8 cellular contexts compared by ENCODE assay signal in genomic region chr10:133274751-133275682, GRCh38. TPM values are rescaled to one million over a fixed set of nuclear protein-coding genes. Genes with fewer than 3 reads are reported as not detected.
A peak's percentile ranks its signal among the peaks of the same experiment; 100 is the strongest.
DNase-seq lines count a peak whose midpoint lies in the region; ATAC-seq, FAIRE-seq and TF ChIP-seq lines count a peak whose summit lies in the region.

No MANE protein-coding gene starts in this region.

- H3K9me1 ChIP-seq in keratinocyte (ENCODE audit: control insufficient read depth, extremely low read depth, insufficient read depth, low read length) = no peaks in the 10 kb centered on the region

- H3K27ac ChIP-seq in Karpas-422 (ENCODE audit: low read length) = no peak overlapping the region
- H3K27ac ChIP-seq in keratinocyte (ENCODE audit: control insufficient read depth, insufficient read depth, low read length) = peak overlapping the region; percentile 98

- H3K9me3 ChIP-seq in ES-I3 (ENCODE audit: control insufficient read depth, insufficient read depth, low read length) (no peaks in the 10 kb centered on the region), Karpas-422 (ENCODE audit: low read length) (no peaks in the 10 kb centered on the region), keratinocyte (ENCODE audit: control insufficient read depth, low read depth, low read length) (no peaks in the 10 kb centered on the region)

- DNase-seq in Karpas-422 (peak; percentile 46), keratinocyte (ENCODE audit: low read depth, low spot score) (peak; percentile 88), kidney glomerular epithelial cell (lab: John Stamatoyannopoulos, UW) (no peak), NCI-H1694 treated with DMSO at 0.1 percent for 48 hours (lab: John Stamatoyannopoulos, UW) (no peak)
- peak; percentile 56 to 58 for DNase-seq in activated CD8-positive, alpha-beta memory T cell treated with anti-CD3 and anti-CD28 coated beads for 1 hour (ENCODE audit: extremely low read depth in 1 of 2, low read depth in 1 of 2)
- peak; percentile 85 for DNase-seq in stimulated activated naive CD8-positive, alpha-beta T cell treated with anti-CD3 and anti-CD28 coated beads, Interleukin-15, Interleukin-2, amounts not matched to agents 100 U/mL and 50 U/mL, for 24 hours

- peak; percentile 51 for ATAC-seq in GM21447 (IDR thresholded peaks at IDR 0.05; ENCODE audit: unreplicated experiment)
- peak; percentile 61 for ATAC-seq in stimulated activated naive CD8-positive, alpha-beta T cell treated with anti-CD3 and anti-CD28 coated beads, Interleukin-15, Interleukin-2, amounts not matched to agents 100 U/mL and 50 U/mL, for 24 hours

- TF ChIP-seq CTCF in keratinocyte (optimal IDR thresholded peaks at IDR 0.05 in 1 of 3, IDR thresholded peaks at IDR 0.05 in 1 of 3, conservative IDR thresholded peaks at IDR 0.05 in 1 of 3; ENCODE audit: extremely low read depth in 1 of 3, insufficient read depth in 2 of 3, low read length in 3 of 3) = no peak

- H3K27me3 ChIP-seq in Karpas-422 (ENCODE audit: low read length) (no peaks in the 10 kb centered on the region), keratinocyte (ENCODE audit: control insufficient read depth, extremely low read depth, insufficient read depth, low read length) (no peaks in the 10 kb centered on the region)

- H2AFZ ChIP-seq in Karpas-422 (ENCODE audit: low read length) (no peak overlapping the region), keratinocyte (ENCODE audit: control insufficient read depth, low read length) (no peak overlapping the region)

- H3K9me2 ChIP-seq in Karpas-422 (replicated peaks; ENCODE audit: insufficient read depth, low read length) = no peaks in the 10 kb centered on the region

- H3K36me3 ChIP-seq in ES-I3 (ENCODE audit: insufficient read depth, low read length) = peaks cover 2% of the 10 kb centered on the region; the same call in 1 of the 2 replicates
- H3K36me3 ChIP-seq in Karpas-422 (ENCODE audit: insufficient read depth, low read length) = no peaks in the 10 kb centered on the region
- H3K36me3 ChIP-seq in keratinocyte (ENCODE audit: control insufficient read depth in 2 of 2, extremely low read depth in 1 of 2, insufficient read depth in 2 of 2, low read length in 2 of 2) = peaks cover 18 to 29% of the 10 kb centered on the region in 2 experiments

- dilution Hi-C loops in keratinocyte (cut with MboI; ENCODE audit: extremely low pct_ligation_motif_present, low sequenced_read_pairs) = no loop called here

- peaks cover 21% of the 10 kb centered on the region; the same call in 1 of the 2 replicates for H4K20me1 ChIP-seq in Karpas-422 (ENCODE audit: insufficient read depth, low read depth, low read length)
- peaks cover 3% of the 10 kb centered on the region for H4K20me1 ChIP-seq in keratinocyte (ENCODE audit: control insufficient read depth, extremely low read depth, insufficient read depth, low read length)

- H3K4me1 ChIP-seq in ES-I3 (ENCODE audit: insufficient read depth, low read length) (no peaks in the 10 kb centered on the region; the same call in 1 of the 2 replicates), Karpas-422 (ENCODE audit: low read length) (peaks cover 16% of the 10 kb centered on the region), keratinocyte (ENCODE audit: control insufficient read depth, extremely low read depth, insufficient read depth, low read length) (peaks cover 39% of the 10 kb centered on the region)

- H3K79me2 ChIP-seq in Karpas-422 (ENCODE audit: low read length) = no peaks in the 10 kb centered on the region
- H3K79me2 ChIP-seq in keratinocyte (ENCODE audit: control insufficient read depth, insufficient read depth, low read length) = peaks cover 56% of the 10 kb centered on the region

- H3K4me3 ChIP-seq in Karpas-422 (ENCODE audit: low read length) (no peak overlapping the region), keratinocyte (ENCODE audit: control insufficient read depth in 2 of 3, extremely low read depth in 1 of 3, insufficient read depth in 2 of 3, low read depth in 1 of 3, low read length in 3 of 3) (peak overlapping the region; percentile 61 to 96 (median 86))

- H3K4me2 ChIP-seq in Karpas-422 (ENCODE audit: low read depth, low read length, poor library complexity, severe bottlenecking) (no peak overlapping the region), keratinocyte (ENCODE audit: control insufficient read depth, extremely low read depth, insufficient read depth, low read depth, low read length) (peak overlapping the region; percentile 73)

- H3K9ac ChIP-seq in ES-I3 (ENCODE audit: low read depth, low read length) (peak overlapping the region; percentile 58; the same call in 1 of the 2 replicates), Karpas-422 (ENCODE audit: low read length) (no peak overlapping the region), keratinocyte (ENCODE audit: control insufficient read depth, extremely low read depth, insufficient read depth, low read length) (peak overlapping the region; percentile 99)

- FAIRE-seq in keratinocyte (lab: Jason Lieb, UNC) = peak; percentile 87

RNA-seq across cellular contexts. Expression of gene ADAM8, which starts 1.7 kb away (rescaled TPM):
- total RNA-seq in Karpas-422 (2014; rRNA removed; shearing (Covaris generic); ENCODE audit: low replicate concordance) = 0.71 and 3.8 TPM in 2 replicates
- polyA plus RNA-seq in keratinocyte = 24.9 to 55.4 TPM (median 42.0 TPM) in 3 replicates
- 7.8 TPM for polyA plus RNA-seq in keratinocyte (2011; ENCODE audit: low read depth)
- 11.9 and 24.8 TPM in 2 replicates for polyA plus RNA-seq in keratinocyte (2011; cell fraction: cytosol; rRNA removed)
- 109 and 146 TPM in 2 replicates for polyA plus RNA-seq in keratinocyte (2011; cell fraction: nucleus; rRNA removed)
- 16.9 and 79.9 TPM in 2 replicates for polyA plus RNA-seq in keratinocyte (2012; ENCODE audit: low replicate concordance)
- polyA minus RNA-seq in keratinocyte = 29.4 to 137 TPM (median 55.5 TPM) in 3 replicates
- 57.0 TPM for polyA minus RNA-seq in keratinocyte (2011; cell fraction: cytosol; rRNA and poly(A)+ RNA removed)
- polyA minus RNA-seq in keratinocyte (2011; cell fraction: nucleus; rRNA and poly(A)+ RNA removed) = 109 and 137 TPM in 2 replicates

RNA-seq across cellular contexts. Expression of gene TUBGCP2, which starts 33.7 kb away (rescaled TPM):
- 21.4 and 29.5 TPM in 2 replicates for total RNA-seq in Karpas-422 (2014; rRNA removed; shearing (Covaris generic); ENCODE audit: low replicate concordance)
- polyA plus RNA-seq in keratinocyte = 38.0 to 55.8 TPM (median 48.2 TPM) in 3 replicates
- polyA plus RNA-seq in keratinocyte (2011; ENCODE audit: low read depth) = 18.0 TPM
- polyA plus RNA-seq in keratinocyte (2011; cell fraction: cytosol; rRNA removed) = 40.3 and 41.4 TPM in 2 replicates
- polyA plus RNA-seq in keratinocyte (2011; cell fraction: nucleus; rRNA removed) = 58.3 and 61.5 TPM in 2 replicates
- 33.3 and 56.3 TPM in 2 replicates for polyA plus RNA-seq in keratinocyte (2012; ENCODE audit: low replicate concordance)
- 55.2 to 61.1 TPM (median 59.1 TPM) in 3 replicates for polyA minus RNA-seq in keratinocyte
- 64.1 TPM for polyA minus RNA-seq in keratinocyte (2011; cell fraction: cytosol; rRNA and poly(A)+ RNA removed)
- 35.8 and 45.1 TPM in 2 replicates for polyA minus RNA-seq in keratinocyte (2011; cell fraction: nucleus; rRNA and poly(A)+ RNA removed)

RNA-seq across cellular contexts. Expression of gene ZNF511, which starts 33.7 kb away (rescaled TPM):
- total RNA-seq in Karpas-422 (2014; rRNA removed; shearing (Covaris generic); ENCODE audit: low replicate concordance) = 14.0 and 38.6 TPM in 2 replicates
- polyA plus RNA-seq in keratinocyte = 15.3 to 22.0 TPM (median 20.2 TPM) in 3 replicates
- 13.8 TPM for polyA plus RNA-seq in keratinocyte (2011; ENCODE audit: low read depth)
- polyA plus RNA-seq in keratinocyte (2011; cell fraction: cytosol; rRNA removed) = 11.8 and 12.5 TPM in 2 replicates
- 7.4 and 8.4 TPM in 2 replicates for polyA plus RNA-seq in keratinocyte (2011; cell fraction: nucleus; rRNA removed)
- polyA plus RNA-seq in keratinocyte (2012; ENCODE audit: low replicate concordance) = 8.7 and 29.5 TPM in 2 replicates
- 11.4 to 25.4 TPM (median 11.7 TPM) in 3 replicates for polyA minus RNA-seq in keratinocyte
- 15.0 TPM for polyA minus RNA-seq in keratinocyte (2011; cell fraction: cytosol; rRNA and poly(A)+ RNA removed)
- 2.8 and 3.7 TPM in 2 replicates for polyA minus RNA-seq in keratinocyte (2011; cell fraction: nucleus; rRNA and poly(A)+ RNA removed)

RNA-seq across cellular contexts. Expression of gene VENTX, which starts 37.4 kb away (rescaled TPM):
- total RNA-seq in Karpas-422 (2014; rRNA removed; shearing (Covaris generic); ENCODE audit: low replicate concordance) = not detected in 2 replicates
- polyA plus RNA-seq in keratinocyte = not detected in 3 replicates
- not detected for polyA plus RNA-seq in keratinocyte (2011; ENCODE audit: low read depth)
- not detected in 2 replicates for polyA plus RNA-seq in keratinocyte (2011; cell fraction: cytosol; rRNA removed)
- not detected in 2 replicates for polyA plus RNA-seq in keratinocyte (2011; cell fraction: nucleus; rRNA removed)
- polyA plus RNA-seq in keratinocyte (2012; ENCODE audit: low replicate concordance) = not detected in 2 replicates
- polyA minus RNA-seq in keratinocyte = not detected in 3 replicates
- polyA minus RNA-seq in keratinocyte (2011; cell fraction: cytosol; rRNA and poly(A)+ RNA removed) = not detected
- polyA minus RNA-seq in keratinocyte (2011; cell fraction: nucleus; rRNA and poly(A)+ RNA removed) = not detected in 2 replicates

RNA-seq across cellular contexts. Expression of gene UTF1, which starts 45.0 kb away (rescaled TPM):
- not detected in 2 replicates for total RNA-seq in Karpas-422 (2014; rRNA removed; shearing (Covaris generic); ENCODE audit: low replicate concordance)
- polyA plus RNA-seq in keratinocyte = not detected in 3 replicates
- polyA plus RNA-seq in keratinocyte (2011; ENCODE audit: low read depth) = not detected
- polyA plus RNA-seq in keratinocyte (2011; cell fraction: cytosol; rRNA removed) = not detected in 2 replicates
- not detected in 2 replicates for polyA plus RNA-seq in keratinocyte (2011; cell fraction: nucleus; rRNA removed)
- polyA plus RNA-seq in keratinocyte (2012; ENCODE audit: low replicate concordance) = not detected in 2 replicates
- polyA minus RNA-seq in keratinocyte = not detected in 3 replicates
- not detected for polyA minus RNA-seq in keratinocyte (2011; cell fraction: cytosol; rRNA and poly(A)+ RNA removed)
- polyA minus RNA-seq in keratinocyte (2011; cell fraction: nucleus; rRNA and poly(A)+ RNA removed) = not detected in 2 replicates

Comparison
In these comparisons a context has a peak if more than half of its experiments do, and no peak if none do; other contexts are left out.
1. DNase-seq: peak in Karpas-422 (single experiment), activated CD8-positive, alpha-beta memory T cell treated with anti-CD3 and anti-CD28 coated beads for 1 hour (2 of 2), keratinocyte (single experiment) and stimulated activated naive CD8-positive, alpha-beta T cell treated with anti-CD3 and anti-CD28 coated beads, Interleukin-15, Interleukin-2, amounts not matched to agents 100 U/mL and 50 U/mL, for 24 hours (single experiment); none in kidney glomerular epithelial cell (single experiment) and NCI-H1694 treated with DMSO at 0.1 percent for 48 hours (single experiment).